ENCODE assay signal across 8 cellular contexts in genomic region chr15:43792761-43793493, GRCh38. TPM values are rescaled to one million over a fixed set of nuclear protein-coding genes. Genes with fewer than 3 reads are reported as not detected.
DNase-seq lines count a peak whose midpoint lies in the region; ATAC-seq and TF ChIP-seq lines count a peak whose summit lies in the region.

No MANE protein-coding gene starts in this region.

- 0 out of 2 replicates have a peak, but pooled peaks cover 2% of the 10 kb centered on the region for H3F3A ChIP-seq in Loucy (ENCODE audit: low read depth)

- H3K36me3 Mint-ChIP-seq in activated naive CD8-positive, alpha-beta T cell, result peaks cover 12% of the 10 kb centered on the region

- H3K4me3 ChIP-seq in DND-41 (ENCODE audit: low read depth in 1 of 2, low read length in 2 of 2), result peak overlapping the region; percentile 98 to 99
- H3K4me3 ChIP-seq in Loucy (ENCODE audit: low read length, poor library complexity, severe bottlenecking), result peak overlapping the region; percentile 88
- peak overlapping the region; percentile 71 to 91 (median 88) for H3K4me3 ChIP-seq in sigmoid colon

- H3K4me1 Mint-ChIP-seq in activated naive CD8-positive, alpha-beta T cell (ENCODE audit: low read depth), result peaks cover 38% of the 10 kb centered on the region

- TF ChIP-seq POLR2A in sigmoid colon (IDR thresholded peaks at IDR 0.05), result peak in 1 of 2 donors; percentile 35

- peak overlapping the region; percentile 71 for H3K4me2 ChIP-seq in DND-41 (ENCODE audit: insufficient read depth, low read length)
- H3K4me2 ChIP-seq in Loucy (ENCODE audit: low read depth, low read length, poor library complexity, severe bottlenecking), result peak overlapping the region; percentile 97

- no peaks in the 10 kb centered on the region for H3K27me3 ChIP-seq in DND-41 (ENCODE audit: insufficient read depth, low read length, poor library complexity)
- H3K27me3 ChIP-seq in Loucy (ENCODE audit: insufficient read depth, low read length, poor library complexity, severe bottlenecking), result peaks cover 6% of the 10 kb centered on the region
- no peaks in the 10 kb centered on the region for H3K27me3 ChIP-seq in sigmoid colon

- no peaks in the 10 kb centered on the region for H3K9me2 ChIP-seq in Loucy (replicated peaks; ENCODE audit: low read depth, low read length)

- H3K9me3 ChIP-seq in DND-41 (ENCODE audit: insufficient read depth, low read length, severe bottlenecking) (no peaks in the 10 kb centered on the region), Loucy (ENCODE audit: insufficient read depth, low read depth, low read length) (no peaks in the 10 kb centered on the region), sigmoid colon (no peaks in the 10 kb centered on the region)

- no peaks in the 10 kb centered on the region for H3K9me3 Mint-ChIP-seq in activated naive CD8-positive, alpha-beta T cell (ENCODE audit: low read depth)

- TF ChIP-seq CTCF in DND-41 (IDR thresholded peaks at IDR 0.05; ENCODE audit: borderline replicate concordance, extremely low read depth, low read length, poor library complexity, severe bottlenecking) (no peak), Loucy (conservative IDR thresholded peaks at IDR 0.05; ENCODE audit: low read length) (no peak), sigmoid colon (IDR thresholded peaks at IDR 0.05) (peak in 2 of 4 experiments; percentile 12 to 15)

- peaks cover 37% of the 10 kb centered on the region for H4K20me1 ChIP-seq in DND-41 (ENCODE audit: insufficient read depth, low read length)
- peaks cover 46% of the 10 kb centered on the region for H4K20me1 ChIP-seq in Loucy (ENCODE audit: insufficient read depth, low read length, poor library complexity, severe bottlenecking)

- peak overlapping the region; percentile 94 for H3K27ac Mint-ChIP-seq in activated naive CD8-positive, alpha-beta T cell

- H3K4me3 Mint-ChIP-seq in activated naive CD8-positive, alpha-beta T cell, result peak overlapping the region; percentile 93

- H3K9ac ChIP-seq in DND-41 (ENCODE audit: low read depth, low read length) (peak overlapping the region; percentile 100), Loucy (ENCODE audit: low read depth, low read length, poor library complexity, severe bottlenecking) (peak overlapping the region; percentile 98)

- WGBS in sigmoid colon, 2 donors, result 1 to 2% methylated on average over 33 of the region's 33 CpGs

- H3K27ac ChIP-seq in DND-41 (ENCODE audit: low read length) (peak overlapping the region; percentile 99), sigmoid colon (peak overlapping the region; percentile 94 to 99 (median 96))

- H3K36me3 ChIP-seq in DND-41 (ENCODE audit: insufficient read depth, low read length), result peaks cover 51% of the 10 kb centered on the region
- peaks cover 24% of the 10 kb centered on the region; the same call in 1 of the 2 replicates for H3K36me3 ChIP-seq in Loucy (ENCODE audit: insufficient read depth, low read length)
- peaks cover 0 to 44% (median 14%) of the 10 kb centered on the region in 4 donors for H3K36me3 ChIP-seq in sigmoid colon

- ATAC-seq in DND-41 (ENCODE audit: insufficient read depth, low read depth), result no peak
- peak; percentile 8 for ATAC-seq in left ventricle myocardium superior
- ATAC-seq in GM21528 (IDR thresholded peaks at IDR 0.05; ENCODE audit: low FRiP score, unreplicated experiment), result no peak

- H3K4me1 ChIP-seq in DND-41 (ENCODE audit: insufficient read depth, low read length), result peaks cover 34% of the 10 kb centered on the region
- peaks cover 38% of the 10 kb centered on the region for H3K4me1 ChIP-seq in Loucy (ENCODE audit: insufficient read depth, low read length, poor library complexity, severe bottlenecking)
- H3K4me1 ChIP-seq in sigmoid colon, result peaks cover 4 to 53% (median 28%) of the 10 kb centered on the region in 4 donors

- H3K79me2 ChIP-seq in DND-41 (ENCODE audit: insufficient read depth, low read length), result peaks cover 36% of the 10 kb centered on the region
- peaks cover 44% of the 10 kb centered on the region for H3K79me2 ChIP-seq in Loucy (ENCODE audit: insufficient read depth, low read length)

- H3K27me3 Mint-ChIP-seq in activated naive CD8-positive, alpha-beta T cell, result no peaks in the 10 kb centered on the region

- H2AFZ ChIP-seq in DND-41 (ENCODE audit: low read depth, low read length), result peak overlapping the region; percentile 94
- no peak overlapping the region; the same call in 1 of the 2 replicates for H2AFZ ChIP-seq in Loucy (ENCODE audit: low read length)

- DNase-seq in DND-41, result no peak
- peak; percentile 61 for DNase-seq in left ventricle myocardium superior
- no peak for DNase-seq in sigmoid colon
- DNase-seq in NCI-H510A (lab: John Stamatoyannopoulos, UW), result no peak
- DNase-seq in DMS79 treated with DMSO at 0.1 percent for 48 hours (lab: John Stamatoyannopoulos, UW), result no peak

- intact Hi-C loops in left ventricle myocardium superior (cut with micrococcal nuclease) (no loop called here), sigmoid colon (cut with DNase I) (loop anchor here (2.0 kb wide), 1 partner anchor 32 kb away; the partner anchor contains the start of gene MFAP1)

- TF ChIP-seq EP300 in sigmoid colon (IDR thresholded peaks at IDR 0.05), result no peak

RNA-seq across cellular contexts. Expression of gene SERF2, which starts 0.8 kb away (rescaled TPM):
- total RNA-seq in left ventricle myocardium superior, result 1,014 TPM
- 100 to 1,000 TPM; 625 to 803 (median 718) TPM for total RNA-seq in sigmoid colon
- 1,000 to 10,000 TPM; 1,723 to 3,090 (median 2,981) TPM for polyA plus RNA-seq in sigmoid colon

RNA-seq across cellular contexts. Expression of gene SERINC4, which starts 7.1 kb away (rescaled TPM):
- total RNA-seq in left ventricle myocardium superior, result not detected
- total RNA-seq in sigmoid colon, result under 1 TPM in 1 of 4 donors, not detected in 3; 0.27 TPM
- under 1 TPM in 2 of 3 donors, not detected in 1; 0.60 to 0.61 TPM for polyA plus RNA-seq in sigmoid colon

RNA-seq across cellular contexts. Expression of gene HYPK, which starts 7.5 kb away (rescaled TPM):
- total RNA-seq in left ventricle myocardium superior (12.3 TPM), sigmoid colon (10 to 100 TPM in 2 of 4 donors, 1 to 10 TPM in 2; 3.6 to 22.8 (median 10.4) TPM)
- 10 to 100 TPM; 13.8 to 22.2 (median 14.7) TPM for polyA plus RNA-seq in sigmoid colon

RNA-seq across cellular contexts. Expression of gene ELL3, which starts 16.2 kb away (rescaled TPM):
- total RNA-seq in left ventricle myocardium superior (1.3 TPM), sigmoid colon (1 to 10 TPM; 1.9 to 6.4 (median 4.3) TPM)
- 10 to 100 TPM; 31.1 to 45.8 (median 36.0) TPM for polyA plus RNA-seq in sigmoid colon

RNA-seq across cellular contexts. Expression of gene MFAP1, which starts 31.6 kb away (rescaled TPM):
- total RNA-seq in left ventricle myocardium superior, result 19.3 TPM
- total RNA-seq in sigmoid colon, result 10 to 100 TPM; 12.7 to 20.0 (median 15.2) TPM
- polyA plus RNA-seq in sigmoid colon, result 10 to 100 TPM; 21.0 to 27.0 (median 22.9) TPM
